ENCODE assay signal across 17 cellular contexts in genomic region chr2:101812226-101812625, GRCh38.
DNase-seq lines count a peak whose midpoint lies in the region; ATAC-seq and TF ChIP-seq lines count a peak whose summit lies in the region.
"Had no signal": no experiment of that assay in that cellular context is flagged by ENCODE, and none has a peak within 500 bp of the region (broad histone marks: within the 10 kb centered on the region; RNA-seq: fewer than 3 reads in every experiment).

No MANE protein-coding gene starts in this region.

- peak overlapping the region; percentile 8 for H3K27ac ChIP-seq in cingulate gyrus (ENCODE audit: low read depth, low read length)
- H3K27ac ChIP-seq: BLaER1 treated with 17β-estradiol and CSF1 and Interleukin-3, amounts not matched to agents 10 nM and 100 nM; SJSA1 had no signal

- DNase-seq in NCI-H2171 treated with DMSO at 0.1 percent for 48 hours (lab: John Stamatoyannopoulos, UW) (peak; percentile 51), NCI-H2171 (lab: John Stamatoyannopoulos, UW) (no peak), HFFc6 (no peak), neural crest cell (ENCODE audit: low read depth, low spot score) (no peak), GF-D8 (lab: John Stamatoyannopoulos, UW) (no peak)
- no peak for DNase-seq in naive thymus-derived CD8-positive, alpha-beta T cell
- DNase-seq in stimulated activated CD4-positive, alpha-beta T cell treated with anti-CD3 and anti-CD28 coated beads, Interleukin-2, amount 100 ng/mL, for 24 hours = no peak
- DNase-seq: 8988T; CD8-positive, alpha-beta T cell; EL; KBM-7; MM.1S; NCI-H526 had no signal

- H3K4me1 Mint-ChIP-seq in HFFc6 (ENCODE audit: low read depth) (peaks cover 79% of the 10 kb centered on the region), neural crest cell (peaks cover 59% of the 10 kb centered on the region)
- H3K4me1 Mint-ChIP-seq in naive thymus-derived CD8-positive, alpha-beta T cell = peaks cover 37 to 78% (median 73%) of the 10 kb centered on the region in 4 donors

- H3K4me3 Mint-ChIP-seq in HFFc6 (no peak overlapping the region), neural crest cell (no peak overlapping the region)
- H3K4me3 Mint-ChIP-seq in naive thymus-derived CD8-positive, alpha-beta T cell = no peak overlapping the region
- H3K4me3 Mint-ChIP-seq: CD8-positive, alpha-beta T cell had no signal

- POLR2A ChIA-PET in naive thymus-derived CD8-positive, alpha-beta T cell (lab: Charles Lee) = interaction anchor here (0.7 kb wide), 1 partner anchor 97 kb away, joined by 3 read pairs; no protein-coding TSS in a partner anchor

- TF ChIP-seq CTCF in HFFc6 (IDR thresholded peaks at IDR 0.05) (no peak), neural crest cell (conservative IDR thresholded peaks at IDR 0.05) (no peak)

- H3K27ac Mint-ChIP-seq in HFFc6 = peak overlapping the region; percentile 30; the same call in 1 of the 2 replicates
- H3K27ac Mint-ChIP-seq in neural crest cell (ENCODE audit: unreplicated experiment) = peak overlapping the region; percentile 7
- H3K27ac Mint-ChIP-seq in naive thymus-derived CD8-positive, alpha-beta T cell = peak overlapping the region in 3 of 10 donors; percentile 9 to 37 (median 10)
- H3K27ac Mint-ChIP-seq: CD8-positive, alpha-beta T cell had no signal

- H3K9me3 Mint-ChIP-seq in HFFc6 (no peaks in the 10 kb centered on the region), neural crest cell (no peaks in the 10 kb centered on the region)
- no peaks in the 10 kb centered on the region for H3K9me3 Mint-ChIP-seq in naive thymus-derived CD8-positive, alpha-beta T cell
- H3K9me3 Mint-ChIP-seq: CD8-positive, alpha-beta T cell had no signal

- ATAC-seq in naive thymus-derived CD8-positive, alpha-beta T cell = no peak
- ATAC-seq: CD8-positive, alpha-beta T cell; Right ventricle myocardium inferior had no signal

- H3K36me3 Mint-ChIP-seq in HFFc6 (ENCODE audit: low read depth) (peaks cover 11% of the 10 kb centered on the region), neural crest cell (ENCODE audit: low read depth) (peaks cover 7% of the 10 kb centered on the region)
- peaks cover 0 to 11% (median 6%) of the 10 kb centered on the region in 3 donors for H3K36me3 Mint-ChIP-seq in naive thymus-derived CD8-positive, alpha-beta T cell

- peaks cover 2% of the 10 kb centered on the region for H3K27me3 Mint-ChIP-seq in HFFc6 (ENCODE audit: insufficient read depth)
- H3K27me3 Mint-ChIP-seq in neural crest cell (ENCODE audit: low read depth) = no peaks in the 10 kb centered on the region
- H3K27me3 Mint-ChIP-seq in naive thymus-derived CD8-positive, alpha-beta T cell = no peaks in the 10 kb centered on the region
